Comparison of ENCODE assay signal across 12 cellular contexts in genomic region chr4:144024399-144025053, GRCh38. TPM values are rescaled to one million over a fixed set of nuclear protein-coding genes. Genes with fewer than 3 reads are reported as not detected.
"Had no signal": no experiment of that assay in that cellular context is flagged by ENCODE, and none has a peak within 500 bp of the region (broad histone marks: within the 10 kb centered on the region; RNA-seq: fewer than 3 reads in every experiment).

No MANE protein-coding gene starts in this region.

RNA-seq across cellular contexts. Expression of gene GYPB, which starts 5.3 kb away (rescaled TPM):
- total RNA-seq: subcutaneous adipose tissue, suprapubic skin, temporal lobe, testis, thoracic aorta, thyroid gland, tibial nerve, transverse colon, upper lobe of left lung, upper lobe of right lung, ureter, vagina had no signal
